Comparison of ENCODE assay signal across 16 cellular contexts in the genomic region with DNA sequence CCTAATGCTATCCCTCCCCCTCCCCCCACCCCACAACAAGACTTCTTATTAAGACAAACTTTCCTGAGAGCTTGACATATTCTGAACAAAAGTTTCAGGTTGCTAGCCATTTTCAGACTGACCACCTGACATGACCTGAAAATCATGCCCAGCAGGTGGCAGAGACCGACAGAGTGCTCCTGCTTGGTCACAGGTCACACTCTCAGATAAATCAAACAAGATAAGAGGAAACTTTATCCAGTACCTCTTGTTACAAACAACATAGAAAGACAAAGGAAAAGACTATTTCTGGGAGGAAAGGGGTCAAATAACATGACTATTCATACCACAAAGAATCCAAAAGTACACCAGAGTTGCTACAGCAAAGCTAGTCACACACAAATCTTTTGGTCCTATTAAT.
"Had no signal": no experiment of that assay in that cellular context is flagged by ENCODE, and none has a peak within 500 bp of the region (broad histone marks: within the 10 kb centered on the region; RNA-seq: fewer than 3 reads in every experiment).

No MANE protein-coding gene starts in this region.

- H3K4me3 Mint-ChIP-seq: activated CD8-positive, alpha-beta T cell treated with anti-CD3 and anti-CD28 coated beads for 36 hours; activated naive CD4-positive, alpha-beta T cell treated with anti-CD3 and anti-CD28 coated beads, Interleukin-2, amount 50 U/mL, for 24 hours; activated T-cell treated with anti-CD3 and anti-CD28 coated beads, Interleukin-2, amount 50 U/mL, for 4 hours; naive thymus-derived CD4-positive, alpha-beta T cell; stimulated activated effector memory CD8-positive, alpha-beta T cell treated with anti-CD3 and anti-CD28 coated beads, Interleukin-12 subunit alpha, Interleukin-12 subunit beta, amount 100 ng/mL, for 72 hours; WTC11 had no signal

- H3K27ac Mint-ChIP-seq: activated CD8-positive, alpha-beta T cell treated with anti-CD3 and anti-CD28 coated beads for 36 hours; activated naive CD4-positive, alpha-beta T cell treated with anti-CD3 and anti-CD28 coated beads, Interleukin-2, amount 50 U/mL, for 24 hours; naive thymus-derived CD4-positive, alpha-beta T cell; stimulated activated effector memory CD8-positive, alpha-beta T cell treated with anti-CD3 and anti-CD28 coated beads, Interleukin-12 subunit alpha, Interleukin-12 subunit beta, amount 100 ng/mL, for 72 hours; WTC11 had no signal

- H3K36me3 ChIP-seq: adrenal gland, gastrocnemius medialis, heart right ventricle, pancreas had no signal

- H3K4me1 Mint-ChIP-seq: activated naive CD4-positive, alpha-beta T cell treated with anti-CD3 and anti-CD28 coated beads, Interleukin-2, amount 50 U/mL, for 24 hours; stimulated activated effector memory CD8-positive, alpha-beta T cell treated with anti-CD3 and anti-CD28 coated beads, Interleukin-12 subunit alpha, Interleukin-12 subunit beta, amount 100 ng/mL, for 72 hours had no signal

- ATAC-seq: activated CD8-positive, alpha-beta T cell treated with anti-CD3 and anti-CD28 coated beads for 36 hours; activated T-cell treated with anti-CD3 and anti-CD28 coated beads, Interleukin-2, amount 50 U/mL, for 4 hours; gastrocnemius medialis; heart right ventricle; left colon; mucosa of descending colon; naive thymus-derived CD4-positive, alpha-beta T cell; pancreas; stimulated activated effector memory CD8-positive, alpha-beta T cell treated with anti-CD3 and anti-CD28 coated beads, Interleukin-12 subunit alpha, Interleukin-12 subunit beta, amount 100 ng/mL, for 72 hours; WTC11 had no signal

- H3K27ac ChIP-seq: adrenal gland, gastrocnemius medialis, heart right ventricle, pancreas had no signal

- H3K9me3 ChIP-seq: adrenal gland, gastrocnemius medialis, mucosa of descending colon, pancreas had no signal

- H3K4me1 ChIP-seq: adrenal gland, gastrocnemius medialis, heart right ventricle, pancreas had no signal

- H3K4me3 ChIP-seq: adrenal gland, gastrocnemius medialis, heart right ventricle, mucosa of descending colon, pancreas had no signal

- H3K36me3 Mint-ChIP-seq: activated naive CD4-positive, alpha-beta T cell treated with anti-CD3 and anti-CD28 coated beads, Interleukin-2, amount 50 U/mL, for 24 hours; stimulated activated effector memory CD8-positive, alpha-beta T cell treated with anti-CD3 and anti-CD28 coated beads, Interleukin-12 subunit alpha, Interleukin-12 subunit beta, amount 100 ng/mL, for 72 hours had no signal

- DNase-seq: activated CD4-positive, alpha-beta T cell treated with anti-CD3 and anti-CD28 coated beads for 4 hours; activated CD8-positive, alpha-beta T cell treated with anti-CD3 and anti-CD28 coated beads for 36 hours; activated effector memory CD4-positive, alpha-beta T cell treated with anti-CD3 and anti-CD28 coated beads, Interleukin-2, amount 50 U/mL, for 16 hours; activated T-cell treated with anti-CD3 and anti-CD28 coated beads, Interleukin-2, amount 50 U/mL, for 4 hours; adrenal gland; dermis blood vessel endothelial cell; gastrocnemius medialis; heart right ventricle; left colon; mammary epithelial cell; mucosa of descending colon; naive thymus-derived CD4-positive, alpha-beta T cell; pancreas had no signal

- H3K27me3 ChIP-seq: adrenal gland, gastrocnemius medialis, heart right ventricle had no signal
